ENCODE assay signal across 7 cellular contexts in genomic region chr13:50125556-50126377, GRCh38.
DNase-seq lines count a peak whose midpoint lies in the region; ATAC-seq, FAIRE-seq and TF ChIP-seq lines count a peak whose summit lies in the region.

No MANE protein-coding gene starts in this region.

- H3K4me1 ChIP-seq in OCI-LY7 (ENCODE audit: insufficient read depth, low read length, poor library complexity, severe bottlenecking): peaks cover 75% of the 10 kb centered on the region
- H3K4me1 ChIP-seq in endothelial cell of umbilical vein (ENCODE audit: control insufficient read depth, extremely low read depth, insufficient read depth, low read length): peaks cover 11% of the 10 kb centered on the region

- peaks cover 45% of the 10 kb centered on the region for H3K4me1 Mint-ChIP-seq in mesothelial cell of epicardium

- dilution Hi-C loops in endothelial cell of umbilical vein (cut with MboI; ENCODE audit: extremely low pct_ligation_motif_present, low sequenced_read_pairs): no loop called here

- H3K4me2 ChIP-seq in OCI-LY7 (ENCODE audit: low read length): peak overlapping the region; percentile 71
- H3K4me2 ChIP-seq in endothelial cell of umbilical vein (ENCODE audit: insufficient read depth, low read length): peak overlapping the region; percentile 49

- H3K4me3 ChIP-seq in OCI-LY7 (ENCODE audit: low read depth, low read length, poor library complexity, severe bottlenecking) (peak overlapping the region; percentile 81), endothelial cell of umbilical vein (replicated peaks in 1 of 3; ENCODE audit: insufficient read depth in 1 of 3, low read depth in 1 of 3, low read length in 3 of 3) (peak overlapping the region; percentile 56 to 91 (median 78))

- H3K27ac ChIP-seq in OCI-LY7 (ENCODE audit: low read depth, low read length, poor library complexity, severe bottlenecking) (peak overlapping the region; percentile 68), endothelial cell of umbilical vein (ENCODE audit: insufficient read depth, low read depth, low read length) (peak overlapping the region; percentile 60)

- ATAC-seq in GM18907 (IDR thresholded peaks at IDR 0.05; ENCODE audit: unreplicated experiment): peak; percentile 12

- no TSS peak for BruUV-seq in OCI-LY7 (replicated peaks; lab: Mats Ljungman, UMichigan)
- TSS peak; percentile 32 for BruUV-seq in endothelial cell of umbilical vein (replicated peaks; lab: Mats Ljungman, UMichigan)

- CTCF ChIA-PET in OCI-LY7 (lab: Charles Lee; ENCODE audit: unreplicated experiment): interaction anchor here (0.6 to 1.7 kb wide), 3 partner anchors 19 to 41 kb away, joined by 3 to 4 read pairs (median 4); no protein-coding TSS in a partner anchor
- CTCF ChIA-PET in endothelial cell of umbilical vein (lab: Charles Lee): interaction anchor here (0.7 to 6.8 kb wide), 11 partner anchors 9 to 786 kb away, joined by 3 to 58 read pairs (median 3); partner anchors contain the start of genes SPRYD7 and TRIM13

- DNase-seq in KBM-7 (peak; percentile 92), OCI-LY7 (ENCODE audit: low spot score) (peak; percentile 84), activated T-cell treated with anti-CD3 and anti-CD28 coated beads for 4 hours (peak; percentile 84), endothelial cell of umbilical vein (ENCODE audit: low read depth, low spot score) (peak; percentile 86), mesothelial cell of epicardium (ENCODE audit: low spot score in 2 of 2, unreplicated experiment in 2 of 2) (peak; percentile 63 to 75)
- DNase-seq in stimulated activated CD8-positive, alpha-beta memory T cell treated with anti-CD3 and anti-CD28 coated beads, Interleukin-15, amount 100 ng/mL, for 24 hours (ENCODE audit: low read depth): peak; percentile 54

- peak overlapping the region; percentile 50 for H2AFZ ChIP-seq in OCI-LY7 (ENCODE audit: low read length)
- H2AFZ ChIP-seq in endothelial cell of umbilical vein (ENCODE audit: low read depth, low read length): peak overlapping the region; percentile 87

- POLR2A ChIA-PET in OCI-LY7 (lab: Charles Lee): interaction anchor here (0.5 to 8.3 kb wide), 18 partner anchors 12 to 789 kb away, joined by 3 to 94 read pairs (median 6); no protein-coding TSS in a partner anchor
- POLR2A ChIA-PET in endothelial cell of umbilical vein (lab: Charles Lee): interaction anchor here (0.9 to 1.7 kb wide), 2 partner anchors 9 to 46 kb away, joined by 4 to 5 read pairs; no protein-coding TSS in a partner anchor

- peaks cover 14 to 17% of the 10 kb centered on the region in 2 experiments for H3K27me3 ChIP-seq in endothelial cell of umbilical vein (ENCODE audit: control insufficient read depth in 2 of 2, insufficient read depth in 2 of 2, low read length in 2 of 2)

- H3K79me2 ChIP-seq in OCI-LY7 (ENCODE audit: insufficient read depth, low read depth, low read length) (peaks cover 26% of the 10 kb centered on the region; the same call in 1 of the 2 replicates), endothelial cell of umbilical vein (ENCODE audit: control insufficient read depth, insufficient read depth, low read length) (no peaks in the 10 kb centered on the region)

- no peak for TF ChIP-seq POLR2A in endothelial cell of umbilical vein (IDR thresholded peaks at IDR 0.05; ENCODE audit: low read depth, low read length)

- no peaks in the 10 kb centered on the region for H3K9me3 ChIP-seq in OCI-LY7 (ENCODE audit: low read length)
- H3K9me3 ChIP-seq in endothelial cell of umbilical vein (replicated peaks; ENCODE audit: control insufficient read depth, insufficient read depth, low read length): no peaks in the 10 kb centered on the region

- H3K36me3 Mint-ChIP-seq in mesothelial cell of epicardium: no peaks in the 10 kb centered on the region

- no peaks in the 10 kb centered on the region for H3K9me2 ChIP-seq in OCI-LY7 (ENCODE audit: insufficient read depth, low read length)

- H3K9me1 ChIP-seq in endothelial cell of umbilical vein (replicated peaks; ENCODE audit: control insufficient read depth, extremely low read depth, insufficient read depth, low read length): no peaks in the 10 kb centered on the region

- H4K20me1 ChIP-seq in OCI-LY7 (ENCODE audit: insufficient read depth, low read length) (peaks cover 15% of the 10 kb centered on the region; the same call in 1 of the 2 replicates), endothelial cell of umbilical vein (replicated peaks; ENCODE audit: control insufficient read depth, extremely low read depth, insufficient read depth, low read length) (no peaks in the 10 kb centered on the region)

- intact Hi-C loops in OCI-LY7 (cut with micrococcal nuclease; ENCODE audit: unreplicated experiment) (loop anchor here (1.0 to 5.0 kb wide), 7 partner anchors 43 to 767 kb away; partner anchors contain the start of genes KPNA3, SPRYD7 and TRIM13), endothelial cell of umbilical vein (cut with micrococcal nuclease) (loop anchor here (1.0 to 10.0 kb wide), 7 partner anchors 189 to 785 kb away; partner anchors contain the start of gene SPRYD7)

- H3K9ac ChIP-seq in endothelial cell of umbilical vein (replicated peaks; ENCODE audit: extremely low read depth, insufficient read depth, low read length): peak overlapping the region; percentile 65

- peak; percentile 71 for FAIRE-seq in endothelial cell of umbilical vein (lab: Jason Lieb, UNC)

- H3K36me3 ChIP-seq in OCI-LY7 (ENCODE audit: insufficient read depth, low read length) (no peaks in the 10 kb centered on the region), endothelial cell of umbilical vein (ENCODE audit: control insufficient read depth in 2 of 2, extremely low read depth in 1 of 2, insufficient read depth in 2 of 2, low read length in 2 of 2) (no peaks in the 10 kb centered on the region)

- peak overlapping the region; percentile 59 for H3K27ac Mint-ChIP-seq in mesothelial cell of epicardium

- TF ChIP-seq CTCF in OCI-LY7 (conservative IDR thresholded peaks at IDR 0.05; ENCODE audit: low read length): no peak
- no peak for TF ChIP-seq CTCF in endothelial cell of umbilical vein (IDR thresholded peaks at IDR 0.05; ENCODE audit: extremely low read depth in 1 of 2, insufficient read depth in 1 of 2, low read depth in 1 of 2, low read length in 2 of 2)
- TF ChIP-seq CTCF in mesothelial cell of epicardium (IDR thresholded peaks at IDR 0.05; ENCODE audit: unreplicated experiment): no peak

- in situ Hi-C loops in KBM-7 (cut with MboI; ENCODE audit: low pct_unique_long_range_greater_than_20kb, low sequenced_read_pairs): no loop called here

- H3K27me3 Mint-ChIP-seq in mesothelial cell of epicardium (ENCODE audit: low read depth): peaks cover 79% of the 10 kb centered on the region

- peak overlapping the region; percentile 74 for H3K4me3 Mint-ChIP-seq in mesothelial cell of epicardium

- H3K9me3 Mint-ChIP-seq in mesothelial cell of epicardium: no peaks in the 10 kb centered on the region

TF ChIP-seq in endothelial cell of umbilical vein, 7 proteins besides CTCF, POLR2A, EP300 and RAD21:
- TF ChIP-seq JUN (IDR thresholded peaks at IDR 0.05; ENCODE audit: borderline replicate concordance, insufficient read depth, insufficient read length, low read depth) (no peak), MYC (IDR thresholded peaks at IDR 0.05; ENCODE audit: low read depth, low read length) (no peak), POLR2AphosphoS5 (IDR thresholded peaks at IDR 0.05; ENCODE audit: insufficient read depth, low read depth, low read length) (peak; percentile 18)
TF ChIP-seq in endothelial cell of umbilical vein: peak in this region for 1.

Comparison
In these comparisons a context has a peak if more than half of its experiments do, and no peak if none do; other contexts are left out.
1. Peak in every context shown above with its lines: DNase-seq, ATAC-seq, H3K4me3 ChIP-seq and H3K27ac ChIP-seq.